11 cellular contexts compared by ENCODE assay signal in the genomic region with DNA sequence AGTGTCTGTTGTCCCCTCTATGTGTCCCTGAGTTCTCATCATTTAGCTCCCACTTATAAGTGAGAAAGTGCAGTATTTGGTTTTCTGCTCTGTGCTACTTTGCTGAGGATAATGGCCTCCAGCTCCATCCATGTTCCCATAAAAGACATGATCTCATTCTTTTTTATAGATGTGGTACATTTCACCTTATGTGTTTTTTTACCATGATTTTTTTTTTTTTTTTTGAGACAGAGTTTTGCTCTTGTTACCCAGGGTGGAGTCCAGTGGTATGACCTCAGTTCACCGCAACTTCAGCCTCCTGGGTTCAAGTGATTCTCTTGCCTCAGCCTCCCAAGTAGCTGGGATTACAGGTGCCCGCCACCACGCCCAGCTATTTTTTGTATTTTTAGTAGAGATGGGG. TPM values are rescaled to one million over a fixed set of nuclear protein-coding genes. Genes with fewer than 3 reads are reported as not detected.
A peak's percentile ranks its signal among the peaks of the same experiment; 100 is the strongest.
DNase-seq lines count a peak whose midpoint lies in the region; ATAC-seq and TF ChIP-seq lines count a peak whose summit lies in the region.
"Not testable (repeated sequence)": the region's sequence is repeated elsewhere in the genome, so short reads cannot be mapped to it uniquely, and the experiment has no call there.
"Had no signal": no experiment of that assay in that cellular context is flagged by ENCODE, and none has a peak within 500 bp of the region (broad histone marks: within the 10 kb centered on the region; RNA-seq: fewer than 3 reads in every experiment).

No MANE protein-coding gene starts in this region.

- H3K4me3 ChIP-seq in HEK293 (ENCODE audit: low read depth, low read length); ascending aorta; coronary artery; heart left ventricle; skeletal muscle tissue (ENCODE audit: low read length in 3 of 3); suprapubic skin; vagina: not testable (repeated sequence)

- not testable (repeated sequence) for H3K36me3 Mint-ChIP-seq in mesothelial cell of epicardium

- H3K9ac ChIP-seq in skeletal muscle tissue (ENCODE audit: low read depth in 1 of 3, low read length in 3 of 3), result not testable (repeated sequence)

- H3K27ac Mint-ChIP-seq in mesothelial cell of epicardium, result peak overlapping the region; percentile 90

- not testable (repeated sequence) for TF ChIP-seq POLR2A in heart left ventricle (IDR thresholded peaks at IDR 0.05); suprapubic skin (IDR thresholded peaks at IDR 0.05); vagina (IDR thresholded peaks at IDR 0.05)

- intact Hi-C loops in ascending aorta (cut with DNase I); vagina (cut with DNase I): not testable (repeated sequence)
- intact Hi-C loops in heart left ventricle (cut with DNase I), result loop anchor here in 1 of 10 donors (2.0 kb wide), 1 partner anchor 39 kb away; no protein-coding TSS in a partner anchor

- TF ChIP-seq EP300 in suprapubic skin (IDR thresholded peaks at IDR 0.05), result not testable (repeated sequence)

- POLR2A ChIA-PET in HEK293 (lab: Yijun Ruan, JAX), result interaction anchor here (0.6 to 0.7 kb wide), 2 partner anchors 11 to 118 kb away, joined by 3 read pairs; no protein-coding TSS in a partner anchor

- ATAC-seq in heart left ventricle, result not testable (repeated sequence)

- not testable (repeated sequence) for H3K27me3 Mint-ChIP-seq in mesothelial cell of epicardium (ENCODE audit: low read depth)

- not testable (repeated sequence) for H3K4me1 ChIP-seq in HEK293 (ENCODE audit: control insufficient read depth, insufficient read depth, low read length)
- H3K4me1 ChIP-seq in ascending aorta, result peaks cover 16 to 49% of the 10 kb centered on the region in 2 donors
- peaks cover 3 to 50% (median 32%) of the 10 kb centered on the region in 12 donors for H3K4me1 ChIP-seq in heart left ventricle
- peaks cover 10 to 20% (median 14%) of the 10 kb centered on the region in 3 donors for H3K4me1 ChIP-seq in skeletal muscle tissue (ENCODE audit: control insufficient read depth in 3 of 3, insufficient read depth in 3 of 3, low read length in 3 of 3)
- H3K4me1 ChIP-seq in suprapubic skin, result peaks cover 66% of the 10 kb centered on the region
- peaks cover 58% of the 10 kb centered on the region for H3K4me1 ChIP-seq in vagina

- not testable (repeated sequence) for H3K4me3 Mint-ChIP-seq in mesothelial cell of epicardium

- TF ChIP-seq CTCF in HEK293 (tag by site-specific recombination; IDR thresholded peaks at IDR 0.05); ascending aorta (IDR thresholded peaks at IDR 0.05); coronary artery (IDR thresholded peaks at IDR 0.05); heart left ventricle (IDR thresholded peaks at IDR 0.05); mesothelial cell of epicardium (IDR thresholded peaks at IDR 0.05; ENCODE audit: unreplicated experiment); suprapubic skin (IDR thresholded peaks at IDR 0.05); vagina (IDR thresholded peaks at IDR 0.05): not testable (repeated sequence)

- H3K9me3 ChIP-seq in HEK293 (ENCODE audit: control insufficient read depth, insufficient read depth, low read depth, low read length); ascending aorta; heart left ventricle; skeletal muscle tissue (ENCODE audit: control insufficient read depth in 3 of 3, low read length in 3 of 3); suprapubic skin; vagina: not testable (repeated sequence)

- H3K27ac ChIP-seq in HEK293 (ENCODE audit: extremely low read depth, low read depth, low read length), result not testable (repeated sequence)
- H3K27ac ChIP-seq in ascending aorta, result peak overlapping the region; percentile 89 to 92
- peak overlapping the region; percentile 91 to 95 for H3K27ac ChIP-seq in coronary artery
- peak overlapping the region in 7 of 12 donors; percentile 4 to 73 (median 53) for H3K27ac ChIP-seq in heart left ventricle
- H3K27ac ChIP-seq in skeletal muscle tissue (ENCODE audit: low read depth, low read length), result peak overlapping the region; percentile 71
- peak overlapping the region; percentile 86 for H3K27ac ChIP-seq in suprapubic skin
- peak overlapping the region; percentile 87 for H3K27ac ChIP-seq in vagina

- CTCF ChIA-PET in HEK293 (lab: Yijun Ruan, JAX), result interaction anchor here (0.6 kb wide), 1 partner anchor 258 kb away, joined by 4 read pairs; no protein-coding TSS in a partner anchor

- WGBS in heart left ventricle, 4 donors, result 90 to 100% (median 95%) methylated on average over 3 of the region's 3 CpGs
- 90% methylated on average over 3 of the region's 3 CpGs for WGBS in suprapubic skin

- peaks cover 20% of the 10 kb centered on the region for H3K4me1 Mint-ChIP-seq in mesothelial cell of epicardium

- not testable (repeated sequence) for H3K9me3 Mint-ChIP-seq in mesothelial cell of epicardium

- not testable (repeated sequence) for H3K36me3 ChIP-seq in HEK293 (ENCODE audit: control insufficient read depth in 2 of 2, insufficient read depth in 1 of 2, low read length in 2 of 2); ascending aorta; heart left ventricle; skeletal muscle tissue (ENCODE audit: control insufficient read depth in 3 of 3, insufficient read depth in 3 of 3, low read length in 3 of 3); suprapubic skin; vagina

- not testable (repeated sequence) for DNase-seq in ascending aorta (ENCODE audit: low spot score in 2 of 2); coronary artery (ENCODE audit: low spot score); heart left ventricle; mesothelial cell of epicardium (ENCODE audit: low spot score in 2 of 2, unreplicated experiment in 2 of 2); suprapubic skin (ENCODE audit: low spot score in 2 of 2); vagina (ENCODE audit: extremely low spot score in 2 of 2)

- not testable (repeated sequence) for H3K27me3 ChIP-seq in ascending aorta; heart left ventricle; skeletal muscle tissue (ENCODE audit: control insufficient read depth in 3 of 3, insufficient read depth in 3 of 3, low read length in 3 of 3); suprapubic skin; vagina

TF ChIP-seq in HEK293, 187 proteins besides CTCF, POLR2A, EP300 and RAD21:
- TF ChIP-seq, protein P1, sequence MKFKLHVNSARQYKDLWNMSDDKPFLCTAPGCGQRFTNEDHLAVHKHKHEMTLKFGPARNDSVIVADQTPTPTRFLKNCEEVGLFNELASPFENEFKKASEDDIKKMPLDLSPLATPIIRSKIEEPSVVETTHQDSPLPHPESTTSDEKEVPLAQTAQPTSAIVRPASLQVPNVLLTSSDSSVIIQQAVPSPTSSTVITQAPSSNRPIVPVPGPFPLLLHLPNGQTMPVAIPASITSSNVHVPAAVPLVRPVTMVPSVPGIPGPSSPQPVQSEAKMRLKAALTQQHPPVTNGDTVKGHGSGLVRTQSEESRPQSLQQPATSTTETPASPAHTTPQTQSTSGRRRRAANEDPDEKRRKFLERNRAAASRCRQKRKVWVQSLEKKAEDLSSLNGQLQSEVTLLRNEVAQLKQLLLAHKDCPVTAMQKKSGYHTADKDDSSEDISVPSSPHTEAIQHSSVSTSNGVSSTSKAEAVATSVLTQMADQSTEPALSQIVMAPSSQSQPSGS (tag by site-specific recombination; IDR thresholded peaks at IDR 0.05; ENCODE audit: low read depth), result peak; percentile 17; the same call in 1 of the 2 replicates
- 0 out of 2 replicates have a peak, but pooled peaks have one; percentile 21 for TF ChIP-seq KLF16 (tag by site-specific recombination; IDR thresholded peaks at IDR 0.05)
- TF ChIP-seq, protein P2, sequence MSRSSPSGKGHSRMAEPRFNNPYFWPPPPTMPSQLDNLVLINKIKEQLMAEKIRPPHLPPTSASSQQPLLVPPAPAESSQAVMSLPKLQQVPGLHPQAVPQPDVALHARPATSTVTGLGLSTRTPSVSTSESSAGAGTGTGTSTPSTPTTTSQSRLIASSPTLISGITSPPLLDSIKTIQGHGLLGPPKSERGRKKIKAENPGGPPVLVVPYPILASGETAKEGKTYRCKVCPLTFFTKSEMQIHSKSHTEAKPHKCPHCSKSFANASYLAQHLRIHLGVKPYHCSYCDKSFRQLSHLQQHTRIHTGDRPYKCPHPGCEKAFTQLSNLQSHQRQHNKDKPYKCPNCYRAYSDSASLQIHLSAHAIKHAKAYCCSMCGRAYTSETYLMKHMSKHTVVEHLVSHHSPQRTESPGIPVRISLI (tag by site-specific recombination; IDR thresholded peaks at IDR 0.05), result peak; percentile 57; the same call in 1 of the 2 replicates

RNA-seq across cellular contexts. Expression of a gene that starts 56.9 kb away (rescaled TPM):
- total RNA-seq in ascending aorta (116 TPM), heart left ventricle (1 to 10 TPM in 8 of 9 donors, under 1 TPM in 1; 0.49 to 6.5 (median 2.7) TPM), mesothelial cell of epicardium (1.3 to 2.1 TPM (median 1.4 TPM) in 3 replicates), skeletal muscle tissue (6.8 TPM), suprapubic skin (100 to 1,000 TPM in 1 of 4 donors, 10 to 100 TPM in 3; 64.2 to 187 (median 92.5) TPM), vagina (6.1 TPM)
- polyA plus RNA-seq in heart left ventricle, result 1 to 10 TPM in 1 of 2 donors, under 1 TPM in 1; 0.82 to 2.3 TPM
- total RNA-seq: CD4-positive, CD25-positive, alpha-beta regulatory T cell; PC-9 had no signal
- polyA plus RNA-seq: CD4-positive, CD25-positive, alpha-beta regulatory T cell; IgD-negative memory B cell had no signal
